ENCODE assay signal across 21 cellular contexts in the genomic region with DNA sequence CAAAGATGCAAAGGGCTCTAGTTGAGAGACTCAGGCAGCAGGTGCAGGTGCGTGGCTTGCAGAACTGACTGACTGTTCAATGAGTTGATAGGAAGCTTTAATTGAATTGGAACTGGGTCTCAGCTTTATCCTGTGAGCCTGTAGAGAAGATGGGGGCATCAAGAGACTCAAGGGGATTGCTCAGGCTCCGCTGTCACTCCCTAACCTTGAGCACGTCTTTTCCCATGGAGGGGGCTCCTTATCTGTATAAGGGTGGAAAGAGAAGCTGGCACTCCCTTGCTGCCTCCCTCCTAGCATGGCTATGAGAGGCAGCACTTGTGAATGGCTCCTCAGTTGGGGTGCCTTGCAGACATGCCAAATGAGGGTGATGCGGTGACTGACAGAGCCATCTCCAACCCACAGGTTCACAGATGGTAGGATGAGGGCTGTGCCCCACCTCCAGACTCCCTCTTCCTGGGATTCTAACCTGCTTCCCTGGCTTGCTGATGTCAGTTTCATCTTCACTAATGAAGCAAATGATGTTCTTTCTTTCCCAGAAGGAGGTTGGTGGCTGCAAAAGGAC.
"Had no signal": no experiment of that assay in that cellular context is flagged by ENCODE, and none has a peak within 500 bp of the region (broad histone marks: within the 10 kb centered on the region; RNA-seq: fewer than 3 reads in every experiment).

No MANE protein-coding gene starts in this region.

- H3K9me3 Mint-ChIP-seq: activated CD4-positive, alpha-beta T cell treated with anti-CD3 and anti-CD28 coated beads, Interleukin-2, amount 10 ng/mL, durations not matched to agents 24 days and 14 days; activated T-helper 1 cell treated with anti-CD3 and anti-CD28 coated beads, Interleukin-12 subunit alpha, Interleukin-12 subunit beta, Interleukin-2, Interleukin-4 antibody, amounts not matched to agents 30 ng/mL and 10 ng/mL and 1 ng/mL, durations not matched to agents 14 hours and 24 hours and 36 hours had no signal

- ATAC-seq: body of pancreas had no signal

- H3K4me1 Mint-ChIP-seq: activated CD4-positive, alpha-beta T cell treated with anti-CD3 and anti-CD28 coated beads, Interleukin-2, amount 10 ng/mL, durations not matched to agents 24 days and 14 days had no signal

- DNase-seq: activated CD4-positive, alpha-beta T cell treated with anti-CD3 and anti-CD28 coated beads, Interleukin-2, amount 10 ng/mL, durations not matched to agents 24 days and 14 days; activated CD4-positive, alpha-beta T cell treated with anti-CD3 and anti-CD28 coated beads, Interleukin-2, amount 50 U/mL, for 4 hours; activated gamma-delta T cell treated with Interleukin-2 at 50 U/mL for 16 hours; activated naive CD4-positive, alpha-beta T cell treated with anti-CD3 and anti-CD28 coated beads for 36 hours; activated T-cell treated with anti-CD3 and anti-CD28 coated beads, Interleukin-2, amount 50 U/mL, for 24 hours; body of pancreas; NCI-H1092 treated with DMSO at 0.1 percent for 48 hours; NCI-H1417; NCI-H146; NCI-H187; NCI-H2029 treated with DMSO at 0.1 percent for 48 hours; NCI-H2107; NCI-H2171; NCI-H526; NCI-H748 treated with DMSO at 0.1 percent for 48 hours; NK-92 treated with Interleukin-12 subunit alpha and Interleukin-12 subunit beta, amount 100 ng/mL, for 24 hours; PC-9; SHP77; SJCRH30 had no signal

- H3K27ac Mint-ChIP-seq: activated CD4-positive, alpha-beta T cell treated with anti-CD3 and anti-CD28 coated beads, Interleukin-2, amount 10 ng/mL, durations not matched to agents 24 days and 14 days; activated CD8-positive, alpha-beta T cell treated with anti-CD3 and anti-CD28 coated beads for 36 hours; activated naive CD4-positive, alpha-beta T cell treated with anti-CD3 and anti-CD28 coated beads for 36 hours; activated T-cell treated with anti-CD3 and anti-CD28 coated beads, Interleukin-2, amount 50 U/mL, for 24 hours; activated T-helper 1 cell treated with anti-CD3 and anti-CD28 coated beads, Interleukin-12 subunit alpha, Interleukin-12 subunit beta, Interleukin-2, Interleukin-4 antibody, amounts not matched to agents 30 ng/mL and 10 ng/mL and 1 ng/mL, durations not matched to agents 14 hours and 24 hours and 36 hours had no signal

- H3K4me3 Mint-ChIP-seq: activated CD4-positive, alpha-beta T cell treated with anti-CD3 and anti-CD28 coated beads, Interleukin-2, amount 10 ng/mL, durations not matched to agents 24 days and 14 days; activated CD8-positive, alpha-beta T cell treated with anti-CD3 and anti-CD28 coated beads for 36 hours; activated naive CD4-positive, alpha-beta T cell treated with anti-CD3 and anti-CD28 coated beads for 36 hours; activated T-cell treated with anti-CD3 and anti-CD28 coated beads, Interleukin-2, amount 50 U/mL, for 24 hours; activated T-helper 1 cell treated with anti-CD3 and anti-CD28 coated beads, Interleukin-12 subunit alpha, Interleukin-12 subunit beta, Interleukin-2, Interleukin-4 antibody, amounts not matched to agents 30 ng/mL and 10 ng/mL and 1 ng/mL, durations not matched to agents 14 hours and 24 hours and 36 hours had no signal
